Comparison of ENCODE assay signal across 1 cellular context in genomic region chr3:35929158-35929557, GRCh38.
TF ChIP-seq lines count a peak whose summit lies in the region.

No MANE protein-coding gene starts in this region.

TF ChIP-seq in SK-N-SH, 30 proteins besides CTCF, POLR2A, EP300 and RAD21:
- TF ChIP-seq, protein P1, sequence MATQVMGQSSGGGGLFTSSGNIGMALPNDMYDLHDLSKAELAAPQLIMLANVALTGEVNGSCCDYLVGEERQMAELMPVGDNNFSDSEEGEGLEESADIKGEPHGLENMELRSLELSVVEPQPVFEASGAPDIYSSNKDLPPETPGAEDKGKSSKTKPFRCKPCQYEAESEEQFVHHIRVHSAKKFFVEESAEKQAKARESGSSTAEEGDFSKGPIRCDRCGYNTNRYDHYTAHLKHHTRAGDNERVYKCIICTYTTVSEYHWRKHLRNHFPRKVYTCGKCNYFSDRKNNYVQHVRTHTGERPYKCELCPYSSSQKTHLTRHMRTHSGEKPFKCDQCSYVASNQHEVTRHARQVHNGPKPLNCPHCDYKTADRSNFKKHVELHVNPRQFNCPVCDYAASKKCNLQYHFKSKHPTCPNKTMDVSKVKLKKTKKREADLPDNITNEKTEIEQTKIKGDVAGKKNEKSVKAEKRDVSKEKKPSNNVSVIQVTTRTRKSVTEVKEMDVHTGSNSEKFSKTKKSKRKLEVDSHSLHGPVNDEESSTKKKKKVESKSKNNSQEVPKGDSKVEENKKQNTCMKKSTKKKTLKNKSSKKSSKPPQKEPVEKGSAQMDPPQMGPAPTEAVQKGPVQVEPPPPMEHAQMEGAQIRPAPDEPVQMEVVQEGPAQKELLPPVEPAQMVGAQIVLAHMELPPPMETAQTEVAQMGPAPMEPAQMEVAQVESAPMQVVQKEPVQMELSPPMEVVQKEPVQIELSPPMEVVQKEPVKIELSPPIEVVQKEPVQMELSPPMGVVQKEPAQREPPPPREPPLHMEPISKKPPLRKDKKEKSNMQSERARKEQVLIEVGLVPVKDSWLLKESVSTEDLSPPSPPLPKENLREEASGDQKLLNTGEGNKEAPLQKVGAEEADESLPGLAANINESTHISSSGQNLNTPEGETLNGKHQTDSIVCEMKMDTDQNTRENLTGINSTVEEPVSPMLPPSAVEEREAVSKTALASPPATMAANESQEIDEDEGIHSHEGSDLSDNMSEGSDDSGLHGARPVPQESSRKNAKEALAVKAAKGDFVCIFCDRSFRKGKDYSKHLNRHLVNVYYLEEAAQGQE (IDR thresholded peaks at IDR 0.05; ENCODE audit: low read depth, low read length) = 0 out of 2 replicates have a peak, but pooled peaks have one; percentile 53
- TF ChIP-seq ELF1 (IDR thresholded peaks at IDR 0.05) (peak; percentile 54; the same call in 1 of the 2 replicates), TAF1 (IDR thresholded peaks at IDR 0.05; ENCODE audit: borderline replicate concordance, low read depth, low read length) (no peak), GABPA (IDR thresholded peaks at IDR 0.05; ENCODE audit: low read depth) (no peak), TCF12 (IDR thresholded peaks at IDR 0.05) (peak; percentile 92), NFIC (IDR thresholded peaks at IDR 0.05; ENCODE audit: borderline replicate concordance) (peak; percentile 97), FOSL2 (IDR thresholded peaks at IDR 0.05; ENCODE audit: borderline replicate concordance, low read depth) (peak; percentile 89), JUND (IDR thresholded peaks at IDR 0.05) (peak; percentile 94), CHD2 (IDR thresholded peaks at IDR 0.05; ENCODE audit: low read length, partially characterized antibody) (no peak), IRF3 (IDR thresholded peaks at IDR 0.05; ENCODE audit: low read depth, low read length) (no peak), RXRA (IDR thresholded peaks at IDR 0.05; ENCODE audit: borderline replicate concordance, low read depth) (peak; percentile 92), TEAD4 (IDR thresholded peaks at IDR 0.05; ENCODE audit: borderline replicate concordance, insufficient read depth) (peak; percentile 99), EZH2phosphoT487 (IDR thresholded peaks at IDR 0.05; ENCODE audit: borderline replicate concordance, low read depth) (no peak), FOXM1 (IDR thresholded peaks at IDR 0.05; ENCODE audit: low read depth) (peak; percentile 98), ZBTB33 (IDR thresholded peaks at IDR 0.05; ENCODE audit: borderline replicate concordance, low read depth) (0 out of 2 replicates have a peak, but pooled peaks have one; percentile 66), POLR2AphosphoS5 (IDR thresholded peaks at IDR 0.05; ENCODE audit: low read depth, low read length) (peak; percentile 65; the same call in 1 of the 2 replicates), MEF2A (IDR thresholded peaks at IDR 0.05; ENCODE audit: borderline replicate concordance, low read depth) (peak; percentile 96), GATA2 (CRISPR knock-in tag; IDR thresholded peaks at IDR 0.05) (no peak), PBX3 (IDR thresholded peaks at IDR 0.05) (peak; percentile 88), SIN3A (IDR thresholded peaks at IDR 0.05; ENCODE audit: borderline replicate concordance, low read depth, low read length) (no peak)
- TF ChIP-seq, protein P2, sequence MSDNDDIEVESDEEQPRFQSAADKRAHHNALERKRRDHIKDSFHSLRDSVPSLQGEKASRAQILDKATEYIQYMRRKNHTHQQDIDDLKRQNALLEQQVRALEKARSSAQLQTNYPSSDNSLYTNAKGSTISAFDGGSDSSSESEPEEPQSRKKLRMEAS (IDR thresholded peaks at IDR 0.05; ENCODE audit: low read depth) = peak; percentile 37; the same call in 1 of the 2 replicates
